Comparison of ENCODE assay signal across 10 cellular contexts in the genomic region with DNA sequence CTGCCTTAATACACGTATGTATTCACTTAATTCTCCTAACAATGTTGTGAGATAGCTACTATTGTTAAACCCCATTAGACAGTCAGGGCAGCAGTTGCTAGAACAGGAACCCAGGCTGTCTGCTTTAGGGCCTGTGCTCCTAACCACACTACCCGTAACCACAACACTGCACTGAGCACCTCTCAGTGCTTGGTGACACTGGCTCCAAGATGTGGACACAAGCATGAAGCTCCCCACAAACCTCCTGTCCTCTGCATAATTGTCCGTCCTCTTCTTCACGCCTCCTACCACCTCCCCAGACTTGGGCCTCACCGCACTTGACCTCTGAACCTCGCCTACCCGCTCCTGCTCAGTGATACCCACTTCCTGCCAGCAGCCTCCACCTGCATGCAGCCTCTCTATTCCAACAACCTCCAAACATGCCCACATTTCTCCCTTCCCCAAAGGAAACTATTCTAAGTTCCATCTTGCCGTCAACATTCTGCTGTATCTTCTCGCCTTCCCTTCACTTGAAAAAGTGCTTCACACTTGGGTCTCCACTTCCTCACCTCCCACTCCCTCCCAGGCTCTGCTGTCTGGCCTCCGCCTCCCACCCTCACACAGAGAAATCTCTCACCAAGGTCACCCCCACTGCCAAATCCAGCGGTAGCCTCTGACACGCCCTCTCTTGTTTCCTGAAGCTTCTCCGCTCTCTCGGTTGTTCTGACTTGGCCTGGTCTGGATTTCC. TPM values are rescaled to one million over a fixed set of nuclear protein-coding genes. Genes with fewer than 3 reads are reported as not detected.
DNase-seq lines count a peak whose midpoint lies in the region; ATAC-seq and TF ChIP-seq lines count a peak whose summit lies in the region.
"Had no signal": no experiment of that assay in that cellular context is flagged by ENCODE, and none has a peak within 500 bp of the region (broad histone marks: within the 10 kb centered on the region; RNA-seq: fewer than 3 reads in every experiment).

No MANE protein-coding gene starts in this region.

- no peaks in the 10 kb centered on the region for H3K9me2 ChIP-seq in SK-N-SH

- H3K79me2 ChIP-seq in SK-N-SH (ENCODE audit: insufficient read depth): no peaks in the 10 kb centered on the region

- no peak overlapping the region for H2AFZ ChIP-seq in SK-N-SH (ENCODE audit: low read depth)

- H3K4me1 ChIP-seq in SK-N-SH (ENCODE audit: control insufficient read depth in 1 of 2, insufficient read depth in 2 of 2, low read depth in 1 of 2, low read length in 1 of 2) (peaks cover 4 to 9% of the 10 kb centered on the region in 2 experiments; a peak in 1 of 4 replicates), vagina (no peaks in the 10 kb centered on the region)

- no peaks in the 10 kb centered on the region for H3K9me3 Mint-ChIP-seq in activated CD8-positive, alpha-beta memory T cell treated with anti-CD3 and anti-CD28 coated beads, Interleukin-2, amount 10 ng/mL, durations not matched to agents 7 days and 5 days (ENCODE audit: low read depth)
- no peaks in the 10 kb centered on the region for H3K9me3 Mint-ChIP-seq in T-helper 2 cell treated with Interferon-gamma antibody and Interleukin-4, amounts not matched to agents 5 μg/mL and 100 μg/mL, for 36 hours
- H3K9me3 Mint-ChIP-seq in dendritic cell treated with granulocyte-macrophage colony-stimulating factor and Interleukin-4, amounts not matched to agents 40 ng/mL and 50 ng/mL, for 4 days: no peaks in the 10 kb centered on the region
- H3K9me3 Mint-ChIP-seq in stimulated activated naive CD8-positive, alpha-beta T cell treated with anti-CD3 and anti-CD28 coated beads, Interleukin-15, amount 100 ng/mL, for 72 hours: no peaks in the 10 kb centered on the region

- H3K27me3 ChIP-seq in SK-N-SH (ENCODE audit: insufficient read depth) (no peaks in the 10 kb centered on the region), vagina (no peaks in the 10 kb centered on the region)

- CTCF ChIA-PET in activated CD8-positive, alpha-beta memory T cell treated with anti-CD3 and anti-CD28 coated beads, Interleukin-2, amount 10 ng/mL, durations not matched to agents 7 days and 5 days (lab: Charles Lee): interaction anchor here (0.9 to 23.8 kb wide), 13 partner anchors 11 to 261 kb away, joined by 3 to 536 read pairs (median 5); partner anchors contain the start of genes AHDC1, FAM76A and IFI6
- CTCF ChIA-PET in SK-N-SH (lab: Yijun Ruan, JAX): interaction anchor here (1.1 to 22.9 kb wide), 4 partner anchors 12 to 223 kb away, joined by 3 to 526 read pairs (median 35); partner anchors contain the start of genes AHDC1 and IFI6

- no peak for TF ChIP-seq RAD21 in SK-N-SH (IDR thresholded peaks at IDR 0.05; ENCODE audit: low read length)

- DNase-seq in activated CD8-positive, alpha-beta memory T cell treated with anti-CD3 and anti-CD28 coated beads, Interleukin-2, amount 10 ng/mL, durations not matched to agents 7 days and 5 days: peak; percentile 88
- DNase-seq in activated CD8-positive, alpha-beta memory T cell treated with anti-CD3 and anti-CD28 coated beads for 24 hours: no peak
- no peak for DNase-seq in T-helper 2 cell treated with Interferon-gamma antibody and Interleukin-4, amounts not matched to agents 5 μg/mL and 100 μg/mL, for 36 hours (ENCODE audit: low spot score)
- DNase-seq in stimulated activated naive CD8-positive, alpha-beta T cell treated with anti-CD3 and anti-CD28 coated beads, Interleukin-15, amount 100 ng/mL, for 72 hours: peak in 1 of 2 donors; percentile 46
- no peak for DNase-seq in SK-N-SH
- DNase-seq in vagina (ENCODE audit: extremely low spot score in 2 of 2): no peak
- DNase-seq: ACHN had no signal

- H3F3A ChIP-seq in SK-N-SH (replicated peaks; ENCODE audit: insufficient read depth): no peaks in the 10 kb centered on the region

- no peak overlapping the region for H3K27ac ChIP-seq in SK-N-SH (ENCODE audit: low read depth in 2 of 2, low read length in 1 of 2)
- no peak overlapping the region for H3K27ac ChIP-seq in vagina

- peak overlapping the region; percentile 1 for H3K4me3 Mint-ChIP-seq in activated CD8-positive, alpha-beta memory T cell treated with anti-CD3 and anti-CD28 coated beads, Interleukin-2, amount 10 ng/mL, durations not matched to agents 7 days and 5 days
- H3K4me3 Mint-ChIP-seq in T-helper 2 cell treated with Interferon-gamma antibody and Interleukin-4, amounts not matched to agents 5 μg/mL and 100 μg/mL, for 36 hours: peak overlapping the region; percentile 37
- peak overlapping the region; percentile 7 for H3K4me3 Mint-ChIP-seq in dendritic cell treated with granulocyte-macrophage colony-stimulating factor and Interleukin-4, amounts not matched to agents 40 ng/mL and 50 ng/mL, for 4 days
- peak overlapping the region; percentile 21 to 22 for H3K4me3 Mint-ChIP-seq in stimulated activated naive CD8-positive, alpha-beta T cell treated with anti-CD3 and anti-CD28 coated beads, Interleukin-15, amount 100 ng/mL, for 72 hours

- H3K9me3 ChIP-seq in SK-N-SH (no peaks in the 10 kb centered on the region), vagina (no peaks in the 10 kb centered on the region)

- WGBS in SK-N-SH (ENCODE audit: low lambda C conversion rate): 88% methylated on average over 14 of the region's 14 CpGs

- peak overlapping the region; percentile 81 for H3K27ac Mint-ChIP-seq in activated CD8-positive, alpha-beta memory T cell treated with anti-CD3 and anti-CD28 coated beads, Interleukin-2, amount 10 ng/mL, durations not matched to agents 7 days and 5 days
- H3K27ac Mint-ChIP-seq in T-helper 2 cell treated with Interferon-gamma antibody and Interleukin-4, amounts not matched to agents 5 μg/mL and 100 μg/mL, for 36 hours: peak overlapping the region; percentile 87
- peak overlapping the region; percentile 54 for H3K27ac Mint-ChIP-seq in dendritic cell treated with granulocyte-macrophage colony-stimulating factor and Interleukin-4, amounts not matched to agents 40 ng/mL and 50 ng/mL, for 4 days
- peak overlapping the region; percentile 42 to 45 for H3K27ac Mint-ChIP-seq in stimulated activated naive CD8-positive, alpha-beta T cell treated with anti-CD3 and anti-CD28 coated beads, Interleukin-15, amount 100 ng/mL, for 72 hours

- TF ChIP-seq CTCF in SK-N-SH (IDR thresholded peaks at IDR 0.05) (no peak), vagina (IDR thresholded peaks at IDR 0.05) (no peak)

- H3K36me3 ChIP-seq in SK-N-SH (replicated peaks in 1 of 2; ENCODE audit: control insufficient read depth in 1 of 2, insufficient read depth in 2 of 2, low read length in 1 of 2): no peaks in the 10 kb centered on the region
- H3K36me3 ChIP-seq in vagina: no peaks in the 10 kb centered on the region

- TF ChIP-seq POLR2A in vagina (IDR thresholded peaks at IDR 0.05): no peak

- no peaks in the 10 kb centered on the region for H3K27me3 Mint-ChIP-seq in activated CD8-positive, alpha-beta memory T cell treated with anti-CD3 and anti-CD28 coated beads, Interleukin-2, amount 10 ng/mL, durations not matched to agents 7 days and 5 days
- H3K27me3 Mint-ChIP-seq in T-helper 2 cell treated with Interferon-gamma antibody and Interleukin-4, amounts not matched to agents 5 μg/mL and 100 μg/mL, for 36 hours (ENCODE audit: low read depth): no peaks in the 10 kb centered on the region
- H3K27me3 Mint-ChIP-seq in dendritic cell treated with granulocyte-macrophage colony-stimulating factor and Interleukin-4, amounts not matched to agents 40 ng/mL and 50 ng/mL, for 4 days: no peaks in the 10 kb centered on the region
- H3K27me3 Mint-ChIP-seq in stimulated activated naive CD8-positive, alpha-beta T cell treated with anti-CD3 and anti-CD28 coated beads, Interleukin-15, amount 100 ng/mL, for 72 hours: no peaks in the 10 kb centered on the region

- TF ChIP-seq EP300 in SK-N-SH (IDR thresholded peaks at IDR 0.05; ENCODE audit: borderline replicate concordance in 1 of 2, low read depth in 1 of 2, low read length in 1 of 2): no peak

- POLR2A ChIA-PET in SK-N-SH (lab: Yijun Ruan, JAX): interaction anchor here (0.6 kb wide), 1 partner anchor 10 kb away, joined by 3 read pairs; no protein-coding TSS in a partner anchor

- intact Hi-C loops in dendritic cell treated with granulocyte-macrophage colony-stimulating factor and Interleukin-4, amounts not matched to agents 40 ng/mL and 50 ng/mL, for 4 days (cut with micrococcal nuclease): no loop called here
- intact Hi-C loops in vagina (cut with DNase I): no loop called here

- H4K20me1 ChIP-seq in SK-N-SH (ENCODE audit: insufficient read depth): no peaks in the 10 kb centered on the region

- no peaks in the 10 kb centered on the region for H3K36me3 Mint-ChIP-seq in activated CD8-positive, alpha-beta memory T cell treated with anti-CD3 and anti-CD28 coated beads, Interleukin-2, amount 10 ng/mL, durations not matched to agents 7 days and 5 days
- H3K36me3 Mint-ChIP-seq in T-helper 2 cell treated with Interferon-gamma antibody and Interleukin-4, amounts not matched to agents 5 μg/mL and 100 μg/mL, for 36 hours (ENCODE audit: low read depth): peaks cover 2% of the 10 kb centered on the region
- peaks cover 66% of the 10 kb centered on the region for H3K36me3 Mint-ChIP-seq in dendritic cell treated with granulocyte-macrophage colony-stimulating factor and Interleukin-4, amounts not matched to agents 40 ng/mL and 50 ng/mL, for 4 days (ENCODE audit: low read depth)

- no peak overlapping the region for H3K4me3 ChIP-seq in SK-N-SH (ENCODE audit: low read depth in 2 of 2, low read length in 1 of 2)
- H3K4me3 ChIP-seq in vagina: no peak overlapping the region

- peaks cover 42% of the 10 kb centered on the region for H3K4me1 Mint-ChIP-seq in activated CD8-positive, alpha-beta memory T cell treated with anti-CD3 and anti-CD28 coated beads, Interleukin-2, amount 10 ng/mL, durations not matched to agents 7 days and 5 days
- peaks cover 37% of the 10 kb centered on the region for H3K4me1 Mint-ChIP-seq in T-helper 2 cell treated with Interferon-gamma antibody and Interleukin-4, amounts not matched to agents 5 μg/mL and 100 μg/mL, for 36 hours (ENCODE audit: low read depth)
- peaks cover 71% of the 10 kb centered on the region for H3K4me1 Mint-ChIP-seq in dendritic cell treated with granulocyte-macrophage colony-stimulating factor and Interleukin-4, amounts not matched to agents 40 ng/mL and 50 ng/mL, for 4 days (ENCODE audit: low read depth)
- H3K4me1 Mint-ChIP-seq in stimulated activated naive CD8-positive, alpha-beta T cell treated with anti-CD3 and anti-CD28 coated beads, Interleukin-15, amount 100 ng/mL, for 72 hours: peaks cover 51% of the 10 kb centered on the region

- no peak overlapping the region for H3K4me2 ChIP-seq in SK-N-SH

- no peak overlapping the region for H3K9ac ChIP-seq in SK-N-SH

- peak; percentile 93 for ATAC-seq in activated CD8-positive, alpha-beta memory T cell treated with anti-CD3 and anti-CD28 coated beads, Interleukin-2, amount 10 ng/mL, durations not matched to agents 7 days and 5 days
- peak; percentile 94 for ATAC-seq in stimulated activated naive CD8-positive, alpha-beta T cell treated with anti-CD3 and anti-CD28 coated beads, Interleukin-15, amount 100 ng/mL, for 72 hours
- ATAC-seq in HG02678 (IDR thresholded peaks at IDR 0.05; ENCODE audit: unreplicated experiment): no peak

RNA-seq across cellular contexts. Expression of gene AHDC1, which starts 14.6 kb away (rescaled TPM):
- total RNA-seq in activated CD8-positive, alpha-beta memory T cell treated with anti-CD3 and anti-CD28 coated beads, Interleukin-2, amount 10 ng/mL, durations not matched to agents 7 days and 5 days: 10 to 100 TPM; 15.8 to 18.5 TPM
- polyA plus RNA-seq in SK-N-SH (2012; rRNA removed): 3.1 and 8.5 TPM in 2 replicates
- polyA plus RNA-seq in SK-N-SH (2012; cell fraction: cytosol; rRNA removed): 3.2 and 4.4 TPM in 2 replicates
- 19.2 and 28.1 TPM in 2 replicates for polyA plus RNA-seq in SK-N-SH (2012; cell fraction: nucleus; rRNA removed)
- 62.4 TPM for total RNA-seq in vagina

RNA-seq across cellular contexts. Expression of gene FGR, which starts 16.5 kb away (rescaled TPM):
- 1 to 10 TPM in 1 of 2 experiments, under 1 TPM in 1; 0.30 to 1.8 TPM for total RNA-seq in activated CD8-positive, alpha-beta memory T cell treated with anti-CD3 and anti-CD28 coated beads, Interleukin-2, amount 10 ng/mL, durations not matched to agents 7 days and 5 days
- not detected in 2 replicates for polyA plus RNA-seq in SK-N-SH (2012; rRNA removed)
- polyA plus RNA-seq in SK-N-SH (2012; cell fraction: cytosol; rRNA removed): not detected in 2 replicates
- 0.01 TPM in 1 of 2 replicates, not detected in the other for polyA plus RNA-seq in SK-N-SH (2012; cell fraction: nucleus; rRNA removed)
- 18.4 TPM for total RNA-seq in vagina
- total RNA-seq: HT1080 had no signal

RNA-seq across cellular contexts. Expression of gene IFI6, which starts 53.5 kb away (rescaled TPM):
- 1,000 to 10,000 TPM in 1 of 2 experiments, 100 to 1,000 TPM in 1; 461 to 1,077 TPM for total RNA-seq in activated CD8-positive, alpha-beta memory T cell treated with anti-CD3 and anti-CD28 coated beads, Interleukin-2, amount 10 ng/mL, durations not matched to agents 7 days and 5 days
- polyA plus RNA-seq in SK-N-SH (2012; rRNA removed): 29.0 and 35.6 TPM in 2 replicates
- 19.6 and 33.1 TPM in 2 replicates for polyA plus RNA-seq in SK-N-SH (2012; cell fraction: cytosol; rRNA removed)
- polyA plus RNA-seq in SK-N-SH (2012; cell fraction: nucleus; rRNA removed): 13.8 and 14.8 TPM in 2 replicates
- 28.2 TPM for total RNA-seq in vagina

Comparison
In these comparisons a context has a peak if more than half of its experiments do, and no peak if none do; other contexts are left out.
1. RNA of gene IFI6, which starts 53.5 kb away (total RNA-seq): 461 to 1,077 TPM in activated CD8-positive, alpha-beta memory T cell treated with anti-CD3 and anti-CD28 coated beads, Interleukin-2, amount 10 ng/mL, durations not matched to agents 7 days and 5 days; 28.2 TPM in vagina (single experiment); every median in the first group is over 10 times any median in the second.
2. Peak in every context shown above with its lines, with median percentiles within 50 percentile points of each other: H3K27ac Mint-ChIP-seq and H3K4me3 Mint-ChIP-seq.